In genomic region chr3:101185341-101185740, GRCh38 we compare ENCODE assay signal across 22 cellular contexts.
A peak's percentile ranks its signal among the peaks of the same experiment; 100 is the strongest.
DNase-seq lines count a peak whose midpoint lies in the region; ATAC-seq and TF ChIP-seq lines count a peak whose summit lies in the region.
"Had no signal": no experiment of that assay in that cellular context is flagged by ENCODE, and none has a peak within 500 bp of the region (broad histone marks: within the 10 kb centered on the region; RNA-seq: fewer than 3 reads in every experiment).

No MANE protein-coding gene starts in this region.

- no peak overlapping the region for H3K4me2 ChIP-seq in osteoblast (ENCODE audit: insufficient read depth, low read length)

- H2AFZ ChIP-seq in osteoblast (ENCODE audit: low read length): peak overlapping the region; percentile 40
- H2AFZ ChIP-seq: GM23248 had no signal

- H3K36me3 ChIP-seq in A673 (ENCODE audit: insufficient read depth, low read length, poor library complexity, severe bottlenecking) (no peaks in the 10 kb centered on the region), osteoblast (ENCODE audit: insufficient read depth, low read length) (no peaks in the 10 kb centered on the region), gastroesophageal sphincter (no peaks in the 10 kb centered on the region)
- H3K36me3 ChIP-seq: BE2C; BLaER1 treated with 17β-estradiol and CSF1 and Interleukin-3, amounts not matched to agents 10 nM and 100 nM had no signal

- 84 to 89% methylated on average over 4 of the region's 4 CpGs for WGBS in gastroesophageal sphincter (ENCODE audit: low coverage in 1 of 2), 2 donors

- H3K4me1 Mint-ChIP-seq in activated naive CD4-positive, alpha-beta T cell treated with anti-CD3 and anti-CD28 coated beads for 36 hours (ENCODE audit: low read depth): no peaks in the 10 kb centered on the region
- H3K4me1 Mint-ChIP-seq: CD14-positive monocyte; CD8-positive, alpha-beta memory T cell had no signal

- no peak for TF ChIP-seq EP300 in gastroesophageal sphincter (IDR thresholded peaks at IDR 0.05)

- H3K9me3 ChIP-seq in A673 (ENCODE audit: low read depth, low read length, poor library complexity, severe bottlenecking) (no peaks in the 10 kb centered on the region), osteoblast (ENCODE audit: low read depth, low read length) (no peaks in the 10 kb centered on the region), gastroesophageal sphincter (peaks cover 0 to 4% (median 0%) of the 10 kb centered on the region in 3 donors)
- H3K9me3 ChIP-seq: BE2C had no signal

- H3K27me3 ChIP-seq in A673 (replicated peaks; ENCODE audit: insufficient read depth, low read depth, low read length, poor library complexity): no peaks in the 10 kb centered on the region
- H3K27me3 ChIP-seq in osteoblast (ENCODE audit: insufficient read depth, low read length): no peaks in the 10 kb centered on the region
- H3K27me3 ChIP-seq in gastroesophageal sphincter: no peaks in the 10 kb centered on the region
- H3K27me3 ChIP-seq: BE2C; BLaER1 treated with 17β-estradiol and CSF1 and Interleukin-3, amounts not matched to agents 10 nM and 100 nM had no signal

- no peak for TF ChIP-seq POLR2A in gastroesophageal sphincter (IDR thresholded peaks at IDR 0.05)

- no peaks in the 10 kb centered on the region for H4K20me1 ChIP-seq in osteoblast (ENCODE audit: insufficient read depth, low read length)
- H4K20me1 ChIP-seq: BLaER1 treated with 17β-estradiol and CSF1 and Interleukin-3, amounts not matched to agents 10 nM and 100 nM had no signal

- H3K79me2 ChIP-seq in osteoblast (ENCODE audit: insufficient read depth, low read length): no peaks in the 10 kb centered on the region

- DNase-seq in A673 (ENCODE audit: low spot score) (peak; percentile 40), ELR (ENCODE audit: low read depth) (peak; percentile 65), RKO (ENCODE audit: low spot score) (peak; percentile 34), osteoblast (ENCODE audit: insufficient read length, low spot score, missing footprints) (peak; percentile 42), GM19238 (ENCODE audit: insufficient read length, low spot score) (no peak)
- DNase-seq in activated naive CD4-positive, alpha-beta T cell treated with anti-CD3 and anti-CD28 coated beads for 36 hours: no peak
- DNase-seq: ACHN; AML-193; BE2C; CD4-positive, alpha-beta T cell; CD8-positive, alpha-beta memory T cell; DMS 273 treated with DMSO at 0.1 percent for 48 hours; DMS79 treated with DMSO at 0.1 percent for 48 hours; GF-D8; GM23248; H7 had no signal

- BruUV-seq in A673 (replicated peaks; lab: Mats Ljungman, UMichigan): no TSS peak

- H3K4me1 ChIP-seq in A673 (ENCODE audit: insufficient read depth, low read length, poor library complexity, severe bottlenecking): no peaks in the 10 kb centered on the region
- H3K4me1 ChIP-seq in osteoblast (ENCODE audit: insufficient read depth, low read length): peaks cover 16% of the 10 kb centered on the region
- H3K4me1 ChIP-seq in gastroesophageal sphincter: no peaks in the 10 kb centered on the region

- H3K27ac Mint-ChIP-seq in activated naive CD4-positive, alpha-beta T cell treated with anti-CD3 and anti-CD28 coated beads for 36 hours: no peak overlapping the region
- H3K27ac Mint-ChIP-seq: CD14-positive monocyte; CD4-positive, alpha-beta T cell; CD8-positive, alpha-beta memory T cell had no signal

- intact Hi-C loops in A673 (cut with micrococcal nuclease; ENCODE audit: unreplicated experiment): no loop called here
- intact Hi-C loops in activated naive CD4-positive, alpha-beta T cell treated with anti-CD3 and anti-CD28 coated beads for 36 hours (cut with micrococcal nuclease): no loop called here

- H3K4me3 ChIP-seq in A673 (ENCODE audit: low read depth, low read length, poor library complexity, severe bottlenecking) (no peak overlapping the region), osteoblast (ENCODE audit: insufficient read depth, low read length) (no peak overlapping the region), gastroesophageal sphincter (no peak overlapping the region)
- H3K4me3 ChIP-seq: BLaER1 treated with 17β-estradiol and CSF1 and Interleukin-3, amounts not matched to agents 10 nM and 100 nM; GM23248 had no signal

- POLR2A ChIA-PET in A673 (lab: Charles Lee; ENCODE audit: low non-redundant PET): no interaction called here

- peaks cover 6% of the 10 kb centered on the region for H3K27me3 Mint-ChIP-seq in activated naive CD4-positive, alpha-beta T cell treated with anti-CD3 and anti-CD28 coated beads for 36 hours (ENCODE audit: low read depth)

- no peak overlapping the region for H3K4me3 Mint-ChIP-seq in activated naive CD4-positive, alpha-beta T cell treated with anti-CD3 and anti-CD28 coated beads for 36 hours
- H3K4me3 Mint-ChIP-seq: CD14-positive monocyte; CD4-positive, alpha-beta T cell; CD8-positive, alpha-beta memory T cell had no signal

- ATAC-seq in HG02884 (IDR thresholded peaks at IDR 0.05; ENCODE audit: unreplicated experiment) (no peak), gastroesophageal sphincter (no peak)
- ATAC-seq: HCT116 had no signal

- H3K27ac ChIP-seq in A673 (ENCODE audit: low read depth, low read length, poor library complexity, severe bottlenecking) (no peak overlapping the region), osteoblast (ENCODE audit: low read depth, low read length) (no peak overlapping the region), gastroesophageal sphincter (no peak overlapping the region)
- H3K27ac ChIP-seq: 22Rv1; BLaER1 treated with 17β-estradiol and CSF1 and Interleukin-3, amounts not matched to agents 10 nM and 100 nM; GM23248 had no signal

- H3K36me3 Mint-ChIP-seq in activated naive CD4-positive, alpha-beta T cell treated with anti-CD3 and anti-CD28 coated beads for 36 hours (ENCODE audit: low read depth): no peaks in the 10 kb centered on the region
- H3K36me3 Mint-ChIP-seq: CD14-positive monocyte; CD8-positive, alpha-beta memory T cell had no signal

- TF ChIP-seq CTCF in A673 (conservative IDR thresholded peaks at IDR 0.05; ENCODE audit: low read depth, low read length) (no peak), osteoblast (IDR thresholded peaks at IDR 0.05; ENCODE audit: extremely low read depth, low read depth, low read length) (no peak), gastroesophageal sphincter (IDR thresholded peaks at IDR 0.05) (no peak)

- H3K9me3 Mint-ChIP-seq in activated naive CD4-positive, alpha-beta T cell treated with anti-CD3 and anti-CD28 coated beads for 36 hours: no peaks in the 10 kb centered on the region
- H3K9me3 Mint-ChIP-seq: CD4-positive, alpha-beta T cell had no signal

- CTCF ChIA-PET in A673 (lab: Charles Lee): no interaction called here
- CTCF ChIA-PET in activated naive CD4-positive, alpha-beta T cell treated with anti-CD3 and anti-CD28 coated beads for 36 hours (lab: Charles Lee): no interaction called here

Comparison
In these comparisons a context has a peak if more than half of its experiments do, and no peak if none do; other contexts are left out.
1. DNase-seq: peak in A673 (single experiment), ELR (single experiment), RKO (single experiment) and osteoblast (single experiment); none in activated naive CD4-positive, alpha-beta T cell treated with anti-CD3 and anti-CD28 coated beads for 36 hours (single experiment) and GM19238 (single experiment).